In genomic region chr17:53129863-53130262, GRCh38 we compare ENCODE assay signal across 11 cellular contexts.
"Had no signal": no experiment of that assay in that cellular context is flagged by ENCODE, and none has a peak within 500 bp of the region (broad histone marks: within the 10 kb centered on the region; RNA-seq: fewer than 3 reads in every experiment).

No MANE protein-coding gene starts in this region.

- H3K4me1 ChIP-seq: HAP-1 had no signal

- H3K4me1 Mint-ChIP-seq: GM23338, H9 had no signal

- H3K9me3 Mint-ChIP-seq: GM23338, H9 had no signal

- H3K36me3 ChIP-seq: HAP-1 had no signal

- DNase-seq: GM23248, GOT3, H7, H9, HCEC 1CT, HFFc6 had no signal

- H3K9me3 ChIP-seq: HAP-1 had no signal

- FAIRE-seq: H1, H54 had no signal

- ATAC-seq: GM23338, HCT116 had no signal

- H3K4me3 Mint-ChIP-seq: GM23338, H9, HFFc6 had no signal

- H3K27ac Mint-ChIP-seq: GM23338, H9, HFFc6 had no signal

- H3K27ac ChIP-seq: GM23248 had no signal

- H3K4me3 ChIP-seq: GM23248, GM23338, HAP-1 had no signal
